35 cellular contexts compared by ENCODE assay signal in the genomic region with DNA sequence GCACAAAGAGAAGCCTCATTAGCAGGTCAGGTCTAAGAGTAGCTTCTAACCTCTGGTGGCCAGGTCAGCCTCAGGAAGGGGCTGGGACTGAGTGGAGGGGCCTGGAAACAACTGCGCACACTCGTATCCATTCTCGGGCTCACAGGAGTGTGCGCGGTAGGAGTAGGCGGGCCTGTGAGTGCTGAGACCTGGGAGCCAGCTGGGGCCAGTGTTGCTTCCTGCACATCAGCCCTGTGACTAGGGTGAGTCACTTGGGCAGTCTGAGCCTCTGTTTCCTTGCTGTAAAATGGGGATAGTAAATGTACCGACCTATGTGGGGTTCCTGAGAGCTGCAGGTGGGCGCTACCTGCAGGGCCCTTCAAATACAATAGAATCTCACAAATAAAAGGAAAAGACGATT. TPM values are rescaled to one million over a fixed set of nuclear protein-coding genes. Genes with fewer than 3 reads are reported as not detected.
"Had no signal": no experiment of that assay in that cellular context is flagged by ENCODE, and none has a peak within 500 bp of the region (broad histone marks: within the 10 kb centered on the region; RNA-seq: fewer than 3 reads in every experiment).

No MANE protein-coding gene starts in this region.

- H3K9me3 ChIP-seq: gastrocnemius medialis, heart left ventricle had no signal

- H3K4me3 ChIP-seq: coronary artery, gastrocnemius medialis, heart left ventricle had no signal

- ATAC-seq: activated CD4-positive, alpha-beta T cell treated with anti-CD3 and anti-CD28 coated beads for 36 hours; activated CD8-positive, alpha-beta memory T cell treated with anti-CD3 and anti-CD28 coated beads, Interleukin-2, amount 10 ng/mL, durations not matched to agents 7 days and 5 days; activated CD8-positive, alpha-beta T cell treated with anti-CD3 and anti-CD28 coated beads, Interleukin-2, amount 10 ng/mL, durations not matched to agents 7 days and 5 days; activated T-helper 17 cell treated with anti-CD3 and anti-CD28 coated beads, Interleukin-2, amount 50 U/mL, for 72 hours; esophagus mucosa; foreskin keratinocyte; gastrocnemius medialis; T-helper 17 cell had no signal

- H3K4me1 ChIP-seq: foreskin keratinocyte, gastrocnemius medialis, heart left ventricle had no signal

- H3K4me1 Mint-ChIP-seq: activated CD4-positive, alpha-beta T cell treated with anti-CD3 and anti-CD28 coated beads for 36 hours; activated CD4-positive, alpha-beta T cell treated with anti-CD3 and anti-CD28 coated beads, Interleukin-2, amount 10 ng/mL, durations not matched to agents 24 days and 14 days; activated T-helper 17 cell treated with anti-CD3 and anti-CD28 coated beads, Interleukin-2, amount 50 U/mL, for 72 hours; central memory CD8-positive, alpha-beta T cell; T-helper 17 cell had no signal

- FAIRE-seq: astrocyte, bronchial epithelial cell, endometrium had no signal

- H3K27ac ChIP-seq: brain microvascular endothelial cell, coronary artery, foreskin keratinocyte, gastrocnemius medialis, heart left ventricle had no signal

- H3K4me3 Mint-ChIP-seq: activated CD4-positive, alpha-beta memory T cell treated with anti-CD3 and anti-CD28 coated beads for 36 hours; activated CD4-positive, alpha-beta T cell treated with anti-CD3 and anti-CD28 coated beads for 36 hours; activated CD4-positive, alpha-beta T cell treated with anti-CD3 and anti-CD28 coated beads, Interleukin-2, amount 10 ng/mL, durations not matched to agents 24 days and 14 days; activated CD8-positive, alpha-beta memory T cell treated with anti-CD3 and anti-CD28 coated beads, Interleukin-2, amount 10 ng/mL, durations not matched to agents 7 days and 5 days; activated CD8-positive, alpha-beta T cell treated with anti-CD3 and anti-CD28 coated beads, Interleukin-2, amount 10 ng/mL, durations not matched to agents 7 days and 5 days; activated naive CD8-positive, alpha-beta T cell; activated T-cell treated with anti-CD3 and anti-CD28 coated beads, Interleukin-2, amount 50 U/mL, for 24 hours; activated T-helper 17 cell treated with anti-CD3 and anti-CD28 coated beads, Interleukin-2, amount 50 U/mL, for 72 hours; central memory CD8-positive, alpha-beta T cell; T-helper 17 cell; T-helper 2 cell treated with Interferon-gamma antibody and Interleukin-4, amounts not matched to agents 5 μg/mL and 100 μg/mL, for 36 hours had no signal

- H3K27me3 Mint-ChIP-seq: activated CD4-positive, alpha-beta memory T cell treated with anti-CD3 and anti-CD28 coated beads for 36 hours; activated CD4-positive, alpha-beta T cell treated with anti-CD3 and anti-CD28 coated beads for 36 hours; activated CD4-positive, alpha-beta T cell treated with anti-CD3 and anti-CD28 coated beads, Interleukin-2, amount 10 ng/mL, durations not matched to agents 24 days and 14 days; activated CD8-positive, alpha-beta memory T cell treated with anti-CD3 and anti-CD28 coated beads, Interleukin-2, amount 10 ng/mL, durations not matched to agents 7 days and 5 days; activated naive CD8-positive, alpha-beta T cell; activated T-cell treated with anti-CD3 and anti-CD28 coated beads, Interleukin-2, amount 50 U/mL, for 24 hours; activated T-helper 17 cell treated with anti-CD3 and anti-CD28 coated beads, Interleukin-2, amount 50 U/mL, for 72 hours; central memory CD8-positive, alpha-beta T cell; T-helper 17 cell had no signal

- DNase-seq: activated CD4-positive, alpha-beta memory T cell treated with anti-CD3 and anti-CD28 coated beads for 36 hours; activated CD4-positive, alpha-beta T cell treated with anti-CD3 and anti-CD28 coated beads for 36 hours; activated CD4-positive, alpha-beta T cell treated with anti-CD3 and anti-CD28 coated beads, Interleukin-2, amount 10 ng/mL, durations not matched to agents 24 days and 14 days; activated CD4-positive, CD25-positive, alpha-beta regulatory T cell; activated CD4-positive, CD25-positive, alpha-beta regulatory T cell treated with anti-CD3 and anti-CD28 coated beads, Interleukin-2, amount 50 U/mL, for 72 hours; activated CD8-positive, alpha-beta memory T cell treated with anti-CD3 and anti-CD28 coated beads, Interleukin-2, amount 10 ng/mL, durations not matched to agents 7 days and 5 days; activated CD8-positive, alpha-beta memory T cell treated with anti-CD3 and anti-CD28 coated beads, Interleukin-2, amount 50 U/mL, for 4 hours; activated CD8-positive, alpha-beta T cell treated with anti-CD3 and anti-CD28 coated beads, Interleukin-2, amount 10 ng/mL, durations not matched to agents 7 days and 5 days; activated effector memory CD4-positive, alpha-beta T cell treated with Interleukin-2 at 50 U/mL for 16 hours; activated gamma-delta T cell treated with Interleukin-2 at 50 U/mL for 16 hours; activated naive CD4-positive, alpha-beta T cell treated with anti-CD3 and anti-CD28 coated beads, Interleukin-2, amount 50 U/mL, for 16 hours; activated naive CD4-positive, alpha-beta T cell treated with Interleukin-2 at 50 U/mL for 16 hours; activated T-cell treated with anti-CD3 and anti-CD28 coated beads, Interleukin-2, amount 50 U/mL, for 24 hours; amniotic stem cell; anterior cingulate cortex; brain microvascular endothelial cell; effector CD8-positive, alpha-beta T cell; foreskin keratinocyte; gastrocnemius medialis; glutamatergic neuron; heart left ventricle; T-helper 1 cell; T-helper 17 cell; T1000 had no signal

- H3K27ac Mint-ChIP-seq: activated CD4-positive, alpha-beta memory T cell treated with anti-CD3 and anti-CD28 coated beads for 36 hours; activated CD4-positive, alpha-beta T cell treated with anti-CD3 and anti-CD28 coated beads for 36 hours; activated CD4-positive, alpha-beta T cell treated with anti-CD3 and anti-CD28 coated beads, Interleukin-2, amount 10 ng/mL, durations not matched to agents 24 days and 14 days; activated CD8-positive, alpha-beta memory T cell treated with anti-CD3 and anti-CD28 coated beads, Interleukin-2, amount 10 ng/mL, durations not matched to agents 7 days and 5 days; activated CD8-positive, alpha-beta T cell treated with anti-CD3 and anti-CD28 coated beads, Interleukin-2, amount 10 ng/mL, durations not matched to agents 7 days and 5 days; activated naive CD8-positive, alpha-beta T cell; activated T-cell treated with anti-CD3 and anti-CD28 coated beads, Interleukin-2, amount 50 U/mL, for 24 hours; activated T-helper 17 cell treated with anti-CD3 and anti-CD28 coated beads, Interleukin-2, amount 50 U/mL, for 72 hours; T-helper 17 cell; T-helper 2 cell treated with Interferon-gamma antibody and Interleukin-4, amounts not matched to agents 5 μg/mL and 100 μg/mL, for 36 hours had no signal

- H3K27me3 ChIP-seq: brain microvascular endothelial cell, foreskin keratinocyte, gastrocnemius medialis, heart left ventricle had no signal

- H3K9me3 Mint-ChIP-seq: activated CD4-positive, alpha-beta memory T cell treated with anti-CD3 and anti-CD28 coated beads for 36 hours; activated CD4-positive, alpha-beta T cell treated with anti-CD3 and anti-CD28 coated beads, Interleukin-2, amount 10 ng/mL, durations not matched to agents 24 days and 14 days; activated T-cell treated with anti-CD3 and anti-CD28 coated beads, Interleukin-2, amount 50 U/mL, for 24 hours; activated T-helper 17 cell treated with anti-CD3 and anti-CD28 coated beads, Interleukin-2, amount 50 U/mL, for 72 hours; central memory CD8-positive, alpha-beta T cell; T-helper 2 cell treated with Interferon-gamma antibody and Interleukin-4, amounts not matched to agents 5 μg/mL and 100 μg/mL, for 36 hours had no signal

RNA-seq across cellular contexts. Expression of a gene that starts 32.7 kb away (rescaled TPM):
- total RNA-seq: activated CD4-positive, alpha-beta memory T cell treated with anti-CD3 and anti-CD28 coated beads for 36 hours; activated CD4-positive, alpha-beta T cell treated with anti-CD3 and anti-CD28 coated beads for 36 hours; activated CD4-positive, alpha-beta T cell treated with anti-CD3 and anti-CD28 coated beads, Interleukin-2, amount 10 ng/mL, durations not matched to agents 24 days and 14 days; activated CD8-positive, alpha-beta memory T cell treated with anti-CD3 and anti-CD28 coated beads for 36 hours; activated T-helper 17 cell treated with anti-CD3 and anti-CD28 coated beads, Interleukin-2, amount 50 U/mL, for 72 hours; astrocyte; bronchial epithelial cell; epithelial cell of proximal tubule; foreskin keratinocyte had no signal
- polyA plus RNA-seq: foreskin keratinocyte had no signal
